In the genomic region with DNA sequence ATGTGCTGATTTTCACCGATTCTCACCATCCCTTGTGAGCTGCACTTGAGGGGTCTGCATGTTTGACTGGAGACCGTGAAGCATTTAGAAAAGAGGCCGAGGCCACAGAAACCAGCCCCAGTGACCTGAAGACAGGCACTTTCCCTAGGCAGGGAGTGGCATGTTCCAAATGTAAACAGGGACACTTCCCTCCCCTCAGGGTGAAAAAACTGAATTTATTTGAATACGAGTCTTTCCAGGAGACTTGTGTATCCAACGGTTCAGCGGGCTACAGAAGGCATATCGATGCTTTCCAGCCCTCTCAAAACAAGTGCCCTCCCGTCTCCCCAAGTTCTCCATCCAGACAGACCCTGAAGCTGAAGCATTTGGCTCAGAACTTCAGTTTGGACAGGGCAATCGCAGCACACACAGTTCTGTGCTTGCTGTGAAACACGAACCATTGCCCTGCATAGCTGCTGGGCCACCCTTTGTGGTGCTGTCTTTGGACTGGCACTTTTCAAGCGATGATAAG, we compare ENCODE assay signal across 28 cellular contexts.
"Had no signal": no experiment of that assay in that cellular context is flagged by ENCODE, and none has a peak within 500 bp of the region (broad histone marks: within the 10 kb centered on the region; RNA-seq: fewer than 3 reads in every experiment).

No MANE protein-coding gene starts in this region.

- H3K4me1 Mint-ChIP-seq: activated CD4-positive, alpha-beta T cell treated with anti-CD3 and anti-CD28 coated beads for 36 hours; naive B cell; stimulated activated naive B cell treated with anti-CD40 and anti-IgM and Interleukin-4, amounts not matched to agents 10 μg/mL and 1 μg/mL and 100 μg/mL, for 72 hours had no signal

- H3K27ac ChIP-seq: adrenal gland, brain microvascular endothelial cell, heart left ventricle, pancreas, prostate gland, skin epidermis, stomach, thyroid gland, upper lobe of right lung had no signal

- H3K9me3 Mint-ChIP-seq: activated naive CD4-positive, alpha-beta T cell treated with anti-CD3 and anti-CD28 coated beads for 36 hours; activated naive CD8-positive, alpha-beta T cell treated with anti-CD3 and anti-CD28 coated beads for 36 hours; activated T-helper 1 cell treated with anti-CD3 and anti-CD28 coated beads, Interleukin-12 subunit alpha, Interleukin-12 subunit beta, Interleukin-2, Interleukin-4 antibody, amounts not matched to agents 30 ng/mL and 10 ng/mL and 1 ng/mL, durations not matched to agents 14 hours and 24 hours and 36 hours; effector memory CD8-positive, alpha-beta T cell; mesothelial cell of epicardium; stimulated activated naive B cell treated with anti-CD40 and anti-IgM and Interleukin-4, amounts not matched to agents 10 μg/mL and 1 μg/mL and 100 μg/mL, for 72 hours; T-helper 2 cell treated with Interferon-gamma antibody and Interleukin-4, amounts not matched to agents 5 μg/mL and 100 μg/mL, for 36 hours had no signal

- H3K4me3 Mint-ChIP-seq: activated CD4-positive, alpha-beta T cell treated with anti-CD3 and anti-CD28 coated beads for 36 hours; activated naive CD4-positive, alpha-beta T cell treated with anti-CD3 and anti-CD28 coated beads for 36 hours; activated naive CD8-positive, alpha-beta T cell treated with anti-CD3 and anti-CD28 coated beads for 36 hours; activated T-helper 1 cell treated with anti-CD3 and anti-CD28 coated beads, Interleukin-12 subunit alpha, Interleukin-12 subunit beta, Interleukin-2, Interleukin-4 antibody, amounts not matched to agents 30 ng/mL and 10 ng/mL and 1 ng/mL, durations not matched to agents 14 hours and 24 hours and 36 hours; effector memory CD8-positive, alpha-beta T cell; mesothelial cell of epicardium; naive B cell; stimulated activated naive B cell treated with anti-CD40 and anti-IgM and Interleukin-4, amounts not matched to agents 10 μg/mL and 1 μg/mL and 100 μg/mL, for 72 hours; T-helper 2 cell treated with Interferon-gamma antibody and Interleukin-4, amounts not matched to agents 5 μg/mL and 100 μg/mL, for 36 hours had no signal

- H3K27me3 Mint-ChIP-seq: activated naive CD8-positive, alpha-beta T cell treated with anti-CD3 and anti-CD28 coated beads for 36 hours; effector memory CD8-positive, alpha-beta T cell; naive B cell; stimulated activated naive B cell treated with anti-CD40 and anti-IgM and Interleukin-4, amounts not matched to agents 10 μg/mL and 1 μg/mL and 100 μg/mL, for 72 hours had no signal

- ATAC-seq: activated CD4-positive, alpha-beta T cell treated with anti-CD3 and anti-CD28 coated beads for 36 hours; effector memory CD8-positive, alpha-beta T cell; heart left ventricle; pancreas; sciatic nerve; stimulated activated naive B cell treated with anti-CD40 and anti-IgM and Interleukin-4, amounts not matched to agents 10 μg/mL and 1 μg/mL and 100 μg/mL, for 72 hours; upper lobe of right lung had no signal

- H3K4me1 ChIP-seq: adrenal gland, heart left ventricle, pancreas, prostate gland, stomach, upper lobe of right lung had no signal

- H3K27ac Mint-ChIP-seq: activated CD4-positive, alpha-beta T cell treated with anti-CD3 and anti-CD28 coated beads for 36 hours; activated naive CD4-positive, alpha-beta T cell treated with anti-CD3 and anti-CD28 coated beads for 36 hours; activated naive CD8-positive, alpha-beta T cell treated with anti-CD3 and anti-CD28 coated beads for 36 hours; activated T-helper 1 cell treated with anti-CD3 and anti-CD28 coated beads, Interleukin-12 subunit alpha, Interleukin-12 subunit beta, Interleukin-2, Interleukin-4 antibody, amounts not matched to agents 30 ng/mL and 10 ng/mL and 1 ng/mL, durations not matched to agents 14 hours and 24 hours and 36 hours; effector memory CD8-positive, alpha-beta T cell; mesothelial cell of epicardium; stimulated activated naive B cell treated with anti-CD40 and anti-IgM and Interleukin-4, amounts not matched to agents 10 μg/mL and 1 μg/mL and 100 μg/mL, for 72 hours; T-helper 2 cell treated with Interferon-gamma antibody and Interleukin-4, amounts not matched to agents 5 μg/mL and 100 μg/mL, for 36 hours had no signal

- DNase-seq: activated CD4-positive, alpha-beta T cell treated with anti-CD3 and anti-CD28 coated beads for 36 hours; activated CD4-positive, CD25-positive, alpha-beta regulatory T cell; activated CD8-positive, alpha-beta memory T cell treated with anti-CD3 and anti-CD28 coated beads, Interleukin-2, amount 50 U/mL, for 4 hours; activated effector memory CD4-positive, alpha-beta T cell treated with anti-CD3 and anti-CD28 coated beads, Interleukin-2, amount 50 U/mL, for 16 hours; activated naive CD4-positive, alpha-beta T cell treated with anti-CD3 and anti-CD28 coated beads for 36 hours; activated naive CD8-positive, alpha-beta T cell treated with anti-CD3 and anti-CD28 coated beads for 36 hours; activated T-cell treated with anti-CD3 and anti-CD28 coated beads, Interleukin-2, amount 50 U/mL, for 1 hour; adrenal gland; aorta; brain microvascular endothelial cell; cortex of kidney; effector memory CD8-positive, alpha-beta T cell; foreskin fibroblast; heart left ventricle; naive B cell; nucleus accumbens; pancreas; retina; stimulated activated naive B cell treated with anti-CD40 and anti-IgM and Interleukin-4, amounts not matched to agents 10 μg/mL and 1 μg/mL and 100 μg/mL, for 72 hours; stomach; upper lobe of right lung had no signal

- H3K4me3 ChIP-seq: adrenal gland, heart left ventricle, pancreas, prostate gland, skin epidermis, stomach, thyroid gland, upper lobe of right lung had no signal

- H3K9me3 ChIP-seq: adrenal gland, heart left ventricle, pancreas, prostate gland, stomach, thyroid gland, upper lobe of right lung had no signal

- H3K27me3 ChIP-seq: adrenal gland, brain microvascular endothelial cell, heart left ventricle, pancreas, stomach, thyroid gland, upper lobe of right lung had no signal

- H3K36me3 ChIP-seq: adrenal gland, brain microvascular endothelial cell, pancreas, prostate gland, thyroid gland, upper lobe of right lung had no signal

- H3K36me3 Mint-ChIP-seq: mesothelial cell of epicardium had no signal
